Comparison of ENCODE assay signal across 9 cellular contexts in genomic region chr2:170324640-170325046, GRCh38.
DNase-seq lines count a peak whose midpoint lies in the region; ATAC-seq and FAIRE-seq lines count a peak whose summit lies in the region.
"Had no signal": no experiment of that assay in that cellular context is flagged by ENCODE, and none has a peak within 500 bp of the region (broad histone marks: within the 10 kb centered on the region; RNA-seq: fewer than 3 reads in every experiment).

No MANE protein-coding gene starts in this region.

- H3K36me3 ChIP-seq in HAP-1 (replicated peaks) (no peaks in the 10 kb centered on the region), small intestine (ENCODE audit: control insufficient read depth in 2 of 2, insufficient read depth in 2 of 2, low read length in 2 of 2) (no peaks in the 10 kb centered on the region)
- H3K36me3 ChIP-seq: neutrophil had no signal

- peak; percentile 54 for DNase-seq in COLO668 (lab: John Stamatoyannopoulos, UW; ENCODE audit: unreplicated experiment)
- peak; percentile 68 to 78 for DNase-seq in HAP-1 (ENCODE audit: low spot score in 2 of 2)
- peak; percentile 69 for DNase-seq in NCI-H510A (lab: John Stamatoyannopoulos, UW)
- peak; percentile 18 for DNase-seq in activated T-cell treated with anti-CD3 and anti-CD28 coated beads for 48 hours (ENCODE audit: low read depth)
- peak; percentile 26 for DNase-seq in glomerular visceral epithelial cell (ENCODE audit: extremely low spot score)
- DNase-seq in small intestine: peak; percentile 61
- no peak for DNase-seq in activated gamma-delta T cell (lab: John Stamatoyannopoulos, UW)

- in situ Hi-C loops in HAP-1 (cut with MboI; ENCODE audit: low sequenced_read_pairs): no loop called here

- ATAC-seq in HG03045 (IDR thresholded peaks at IDR 0.05; ENCODE audit: unreplicated experiment): no peak

- no peak overlapping the region for H3K27ac ChIP-seq in small intestine (ENCODE audit: low read depth in 1 of 2, low read length in 1 of 2)
- H3K27ac ChIP-seq: neutrophil had no signal

- 20 to 26% (median 25%) methylated on average over 4 of the region's 4 CpGs for WGBS in small intestine, 3 donors

- H3K9me3 ChIP-seq in HAP-1: no peaks in the 10 kb centered on the region; the same call in 1 of the 2 replicates
- H3K9me3 ChIP-seq in small intestine (ENCODE audit: control insufficient read depth, low read depth): no peaks in the 10 kb centered on the region
- H3K9me3 ChIP-seq: neutrophil had no signal

- no peaks in the 10 kb centered on the region for H3K4me1 ChIP-seq in HAP-1
- no peaks in the 10 kb centered on the region for H3K4me1 ChIP-seq in small intestine (ENCODE audit: control insufficient read depth in 2 of 2, insufficient read depth in 1 of 2, low read depth in 1 of 2, low read length in 1 of 2)

- H3K27me3 ChIP-seq in HAP-1 (ENCODE audit: low read depth): no peaks in the 10 kb centered on the region
- no peaks in the 10 kb centered on the region for H3K27me3 ChIP-seq in small intestine (ENCODE audit: control insufficient read depth in 2 of 2, insufficient read depth in 2 of 2, low read length in 2 of 2)
- H3K27me3 ChIP-seq: neutrophil had no signal

- FAIRE-seq in small intestine (lab: Jason Lieb, UNC): no peak

- H3K4me3 ChIP-seq in HAP-1: no peak overlapping the region
- no peak overlapping the region for H3K4me3 ChIP-seq in small intestine (ENCODE audit: low read depth in 1 of 2, low read length in 2 of 2)
